In genomic region chr5:104130320-104130719, GRCh38 we compare ENCODE assay signal across 17 cellular contexts.
DNase-seq lines count a peak whose midpoint lies in the region; ATAC-seq and TF ChIP-seq lines count a peak whose summit lies in the region.
"Had no signal": no experiment of that assay in that cellular context is flagged by ENCODE, and none has a peak within 500 bp of the region (broad histone marks: within the 10 kb centered on the region; RNA-seq: fewer than 3 reads in every experiment).

No MANE protein-coding gene starts in this region.

- no peak for TF ChIP-seq CTCF in PC-3 (conservative IDR thresholded peaks at IDR 0.05; ENCODE audit: low read depth, low read length)

- H2AFZ ChIP-seq in PC-3 (ENCODE audit: low read length), result no peak overlapping the region

- CTCF ChIA-PET in PC-3 (lab: Charles Lee), result no interaction called here

- H4K20me1 ChIP-seq in PC-3 (ENCODE audit: low read length), result no peaks in the 10 kb centered on the region
- H4K20me1 ChIP-seq: BLaER1 treated with 17β-estradiol and CSF1 and Interleukin-3, amounts not matched to agents 10 nM and 100 nM had no signal

- no peak overlapping the region for H3K9ac ChIP-seq in PC-3 (ENCODE audit: low read length)
- H3K9ac ChIP-seq: BLaER1 treated with 17β-estradiol and CSF1 and Interleukin-3, amounts not matched to agents 10 nM and 100 nM had no signal

- H3K27me3 ChIP-seq in PC-3 (ENCODE audit: low read length), result no peaks in the 10 kb centered on the region
- H3K27me3 ChIP-seq: BLaER1 treated with 17β-estradiol and CSF1 and Interleukin-3, amounts not matched to agents 10 nM and 100 nM had no signal

- POLR2A ChIA-PET in PC-3 (lab: Charles Lee; ENCODE audit: unreplicated experiment), result no interaction called here

- H3K9me3 ChIP-seq in PC-3 (ENCODE audit: low read length), result 0 out of 2 replicates have a peak, but pooled peaks cover 11% of the 10 kb centered on the region

- no peaks in the 10 kb centered on the region for H3K79me2 ChIP-seq in PC-3 (ENCODE audit: low read length)

- H3K4me1 ChIP-seq in PC-3 (ENCODE audit: insufficient read depth, low read length), result no peaks in the 10 kb centered on the region; the same call in 1 of the 2 replicates
- H3K4me1 ChIP-seq: A549; BLaER1 treated with 17β-estradiol and CSF1 and Interleukin-3, amounts not matched to agents 10 nM and 100 nM; Caco-2 had no signal

- ATAC-seq in PC-3, result peak; percentile 65
- ATAC-seq: A549; CD8-positive, alpha-beta T cell had no signal

- no peak overlapping the region for H3K27ac ChIP-seq in PC-3 (ENCODE audit: low read length)
- H3K27ac ChIP-seq: 22Rv1; A549; BLaER1 treated with 17β-estradiol and CSF1 and Interleukin-3, amounts not matched to agents 10 nM and 100 nM; C4-2B had no signal

- H3K4me2 ChIP-seq in PC-3 (ENCODE audit: low read length), result no peak overlapping the region
- H3K4me2 ChIP-seq: A549; BLaER1 treated with 17β-estradiol and CSF1 and Interleukin-3, amounts not matched to agents 10 nM and 100 nM had no signal

- DNase-seq in ELR (ENCODE audit: low read depth), result peak; percentile 15
- DNase-seq in PC-3, result peak; percentile 42
- peak; percentile 65 for DNase-seq in fibroblast of peridontal ligament (ENCODE audit: extremely low read depth)
- DNase-seq in NK-92 treated with Interleukin-12 subunit alpha and Interleukin-12 subunit beta, amount 100 ng/mL, for 24 hours (lab: John Stamatoyannopoulos, UW), result no peak
- no peak for DNase-seq in foreskin melanocyte
- DNase-seq: AML-193; Caco-2; Calu3; CD4-positive, alpha-beta T cell; CD8-positive, alpha-beta T cell; DND-41; EL; GF-D8 had no signal

- no peaks in the 10 kb centered on the region for H3K36me3 ChIP-seq in PC-3 (ENCODE audit: low read depth, low read length)
- H3K36me3 ChIP-seq: BLaER1 treated with 17β-estradiol and CSF1 and Interleukin-3, amounts not matched to agents 10 nM and 100 nM had no signal

- no peaks in the 10 kb centered on the region for H3K9me2 ChIP-seq in PC-3 (replicated peaks; ENCODE audit: low read length)

- H3F3A ChIP-seq in PC-3 (ENCODE audit: low read length, unreplicated experiment), result no peaks in the 10 kb centered on the region

- H3K4me3 ChIP-seq in PC-3 (ENCODE audit: low read length), result no peak overlapping the region
- H3K4me3 ChIP-seq: A549; BLaER1 treated with 17β-estradiol and CSF1 and Interleukin-3, amounts not matched to agents 10 nM and 100 nM had no signal

- BruUV-seq in PC-3 (replicated peaks; lab: Mats Ljungman, UMichigan), result no TSS peak

- intact Hi-C loops in PC-3 (cut with micrococcal nuclease), result no loop called here

Comparison
In these comparisons a context has a peak if more than half of its experiments do, and no peak if none do; other contexts are left out.
1. DNase-seq: peak in ELR (single experiment), PC-3 (single experiment) and fibroblast of peridontal ligament (single experiment); none in NK-92 treated with Interleukin-12 subunit alpha and Interleukin-12 subunit beta, amount 100 ng/mL, for 24 hours (single experiment) and foreskin melanocyte (single experiment).